8 cellular contexts compared by ENCODE assay signal in the genomic region with DNA sequence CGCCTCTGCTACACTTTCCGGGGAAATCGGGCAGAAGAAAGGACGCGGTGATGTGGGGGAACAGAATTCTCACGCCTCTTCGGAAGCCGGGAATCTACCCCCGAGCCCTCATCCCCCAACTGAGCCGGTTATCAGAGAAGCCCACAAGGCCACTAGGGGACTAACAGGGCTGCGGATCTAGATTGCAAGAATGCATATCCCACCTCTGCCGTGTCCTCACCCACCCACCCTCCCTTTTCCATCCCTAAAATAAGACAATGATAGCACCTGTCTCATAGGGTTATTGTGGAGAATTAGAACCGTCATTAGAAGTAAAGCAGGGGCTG. TPM values are rescaled to one million over a fixed set of nuclear protein-coding genes. Genes with fewer than 3 reads are reported as not detected.
A peak's percentile ranks its signal among the peaks of the same experiment; 100 is the strongest.
DNase-seq lines count a peak whose midpoint lies in the region; ATAC-seq and TF ChIP-seq lines count a peak whose summit lies in the region.

No MANE protein-coding gene starts in this region.

- peaks cover 10 to 19% of the 10 kb centered on the region in 2 donors for H3K4me1 ChIP-seq in ascending aorta
- peaks cover 45% of the 10 kb centered on the region for H3K4me1 ChIP-seq in lower lobe of right lung
- H3K4me1 ChIP-seq in upper lobe of left lung = peaks cover 24 to 53% (median 39%) of the 10 kb centered on the region in 4 donors

- no peak for DNase-seq in activated naive CD4-positive, alpha-beta T cell treated with anti-CD3 and anti-CD28 coated beads, Interleukin-2, amount 10 ng/mL, durations not matched to agents 7 days and 5 days
- no peak for DNase-seq in activated naive CD4-positive, alpha-beta T cell treated with anti-CD3 and anti-CD28 coated beads, Interleukin-2, amount 50 U/mL, for 16 hours
- DNase-seq in ascending aorta (ENCODE audit: low spot score in 2 of 2) (no peak), lower lobe of right lung (no peak), upper lobe of left lung (peak in 1 of 2 donors; percentile 19), NOMO-1 treated with DMSO at 0.1 percent for 48 hours (lab: John Stamatoyannopoulos, UW; ENCODE audit: unreplicated experiment) (no peak), DMS53 treated with DMSO at 0.1 percent for 48 hours (lab: John Stamatoyannopoulos, UW; ENCODE audit: unreplicated experiment) (no peak)
- no peak for DNase-seq in activated CD4-positive, CD25-positive, alpha-beta regulatory T cell treated with anti-CD3 and anti-CD28 coated beads, Interleukin-2, amount 50 U/mL, for 72 hours

- intact Hi-C loops in ascending aorta (cut with DNase I) (loop anchor here (2.0 to 10.0 kb wide), 7 partner anchors 16 to 596 kb away; partner anchors contain the start of genes ETV2, FXYD7, HSPB6 and OVOL3), lower lobe of right lung (cut with DNase I) (no loop called here)

- no peaks in the 10 kb centered on the region for H3K9me3 Mint-ChIP-seq in activated naive CD4-positive, alpha-beta T cell treated with anti-CD3 and anti-CD28 coated beads, Interleukin-2, amount 10 ng/mL, durations not matched to agents 7 days and 5 days

- H3K9me3 ChIP-seq in ascending aorta (no peaks in the 10 kb centered on the region), lower lobe of right lung (no peaks in the 10 kb centered on the region), upper lobe of left lung (no peaks in the 10 kb centered on the region)

- TF ChIP-seq POLR2A in upper lobe of left lung (IDR thresholded peaks at IDR 0.05) = no peak

- TF ChIP-seq EP300 in upper lobe of left lung (IDR thresholded peaks at IDR 0.05) = no peak

- H3K36me3 Mint-ChIP-seq in activated naive CD4-positive, alpha-beta T cell treated with anti-CD3 and anti-CD28 coated beads, Interleukin-2, amount 10 ng/mL, durations not matched to agents 7 days and 5 days = peaks cover 35% of the 10 kb centered on the region

- H3K4me1 Mint-ChIP-seq in activated naive CD4-positive, alpha-beta T cell treated with anti-CD3 and anti-CD28 coated beads, Interleukin-2, amount 10 ng/mL, durations not matched to agents 7 days and 5 days = peaks cover 61% of the 10 kb centered on the region

- H3K4me3 Mint-ChIP-seq in activated naive CD4-positive, alpha-beta T cell treated with anti-CD3 and anti-CD28 coated beads, Interleukin-2, amount 10 ng/mL, durations not matched to agents 7 days and 5 days = peak overlapping the region; percentile 90

- H3K27ac ChIP-seq in ascending aorta = peak overlapping the region; percentile 81 to 85
- peak overlapping the region; percentile 88 for H3K27ac ChIP-seq in lower lobe of right lung
- H3K27ac ChIP-seq in upper lobe of left lung = peak overlapping the region; percentile 79 to 91 (median 88)

- no peak for ATAC-seq in lower lobe of right lung
- ATAC-seq in upper lobe of left lung (ENCODE audit: low FRiP score in 2 of 2) = no peak

- TF ChIP-seq CTCF in ascending aorta (IDR thresholded peaks at IDR 0.05) = no peak
- TF ChIP-seq CTCF in lower lobe of right lung (IDR thresholded peaks at IDR 0.05) = no peak
- peak in 1 of 6 experiments; percentile 3 for TF ChIP-seq CTCF in upper lobe of left lung (IDR thresholded peaks at IDR 0.05)

- no peaks in the 10 kb centered on the region for H3K27me3 ChIP-seq in ascending aorta
- no peaks in the 10 kb centered on the region for H3K27me3 ChIP-seq in lower lobe of right lung (ENCODE audit: low read depth)
- no peaks in the 10 kb centered on the region for H3K27me3 ChIP-seq in upper lobe of left lung

- CTCF ChIA-PET in activated naive CD4-positive, alpha-beta T cell treated with anti-CD3 and anti-CD28 coated beads, Interleukin-2, amount 10 ng/mL, durations not matched to agents 7 days and 5 days (lab: Charles Lee) = interaction anchor here (0.9 to 1.6 kb wide), 5 partner anchors 23 to 78 kb away, joined by 3 to 10 read pairs (median 4); partner anchors contain the start of gene KMT2B

- H3K27ac Mint-ChIP-seq in activated naive CD4-positive, alpha-beta T cell treated with anti-CD3 and anti-CD28 coated beads, Interleukin-2, amount 10 ng/mL, durations not matched to agents 7 days and 5 days = peak overlapping the region; percentile 99

- peaks cover 12 to 26% of the 10 kb centered on the region in 2 donors for H3K36me3 ChIP-seq in ascending aorta
- H3K36me3 ChIP-seq in lower lobe of right lung = peaks cover 33% of the 10 kb centered on the region
- peaks cover 2 to 35% (median 26%) of the 10 kb centered on the region in 4 donors for H3K36me3 ChIP-seq in upper lobe of left lung

- 11 to 25% methylated on average over 4 to 10 of the region's 13 CpGs for WGBS in upper lobe of left lung, 2 donors

- no peaks in the 10 kb centered on the region for H3K27me3 Mint-ChIP-seq in activated naive CD4-positive, alpha-beta T cell treated with anti-CD3 and anti-CD28 coated beads, Interleukin-2, amount 10 ng/mL, durations not matched to agents 7 days and 5 days

- peak overlapping the region; percentile 56 to 70 for H3K4me3 ChIP-seq in ascending aorta
- H3K4me3 ChIP-seq in lower lobe of right lung = peak overlapping the region; percentile 64
- peak overlapping the region; percentile 68 to 77 (median 74) for H3K4me3 ChIP-seq in upper lobe of left lung

RNA-seq across cellular contexts. Expression of gene IGFLR1, which starts 1.1 kb away (rescaled TPM):
- not detected for total RNA-seq in ascending aorta
- total RNA-seq in lower lobe of right lung = 17.1 TPM
- total RNA-seq in upper lobe of left lung = 10 to 100 TPM in 5 of 6 donors, 1 to 10 TPM in 1; 6.4 to 28.4 (median 18.8) TPM

RNA-seq across cellular contexts. Expression of gene U2AF1L4, which starts 4.0 kb away (rescaled TPM):
- not detected for total RNA-seq in ascending aorta
- total RNA-seq in lower lobe of right lung = 20.3 TPM
- total RNA-seq in upper lobe of left lung = 100 to 1,000 TPM in 1 of 6 donors, 10 to 100 TPM in 4, 1 to 10 TPM in 1; 8.5 to 157 (median 22.0) TPM

RNA-seq across cellular contexts. Expression of gene PSENEN, which starts 4.3 kb away (rescaled TPM):
- total RNA-seq in ascending aorta (110 TPM), lower lobe of right lung (60.0 TPM), upper lobe of left lung (10 to 100 TPM; 43.4 to 60.9 (median 54.5) TPM)

RNA-seq across cellular contexts. Expression of gene LIN37, which starts 7.2 kb away (rescaled TPM):
- total RNA-seq in ascending aorta (29.9 TPM), lower lobe of right lung (7.2 TPM), upper lobe of left lung (10 to 100 TPM in 3 of 6 donors, 1 to 10 TPM in 3; 4.0 to 16.9 (median 10.9) TPM)

RNA-seq across cellular contexts. Expression of gene HSPB6, which starts 15.7 kb away (rescaled TPM):
- total RNA-seq in ascending aorta (265 TPM), lower lobe of right lung (29.4 TPM), upper lobe of left lung (10 to 100 TPM in 4 of 6 donors, 1 to 10 TPM in 2; 4.2 to 46.2 (median 18.4) TPM)
